ENCODE assay signal across 10 cellular contexts in genomic region chr4:102627831-102628523, GRCh38.
DNase-seq lines count a peak whose midpoint lies in the region; ATAC-seq and TF ChIP-seq lines count a peak whose summit lies in the region.
"Had no signal": no experiment of that assay in that cellular context is flagged by ENCODE, and none has a peak within 500 bp of the region (broad histone marks: within the 10 kb centered on the region; RNA-seq: fewer than 3 reads in every experiment).

No MANE protein-coding gene starts in this region.

- H3K36me3 Mint-ChIP-seq in activated T-helper 17 cell treated with anti-CD3 and anti-CD28 coated beads, Interleukin-2, amount 50 U/mL, for 72 hours (ENCODE audit: low read depth), result no peaks in the 10 kb centered on the region
- peaks cover 10% of the 10 kb centered on the region for H3K36me3 Mint-ChIP-seq in memory B cell

- peak; percentile 31 for DNase-seq in GM13976 (ENCODE audit: low spot score)
- no peak for DNase-seq in memory B cell (ENCODE audit: low spot score in 2 of 2)
- DNase-seq in islet precursor cell, result no peak
- DNase-seq in MM.1S, result no peak
- no peak for DNase-seq in SK-N-DZ (ENCODE audit: low spot score)
- DNase-seq: gastrocnemius medialis, NCI-H82 had no signal

- H2AFZ ChIP-seq in MM.1S (ENCODE audit: low read length), result no peak overlapping the region

- peak overlapping the region; percentile 85 for H3K27ac Mint-ChIP-seq in activated T-helper 17 cell treated with anti-CD3 and anti-CD28 coated beads, Interleukin-2, amount 50 U/mL, for 72 hours
- peak overlapping the region; percentile 21 for H3K27ac Mint-ChIP-seq in memory B cell

- no peaks in the 10 kb centered on the region for H3K79me2 ChIP-seq in MM.1S (ENCODE audit: low read length)

- H3K9ac ChIP-seq in MM.1S (ENCODE audit: low read length), result no peak overlapping the region

- no peaks in the 10 kb centered on the region for H3K27me3 Mint-ChIP-seq in activated T-helper 17 cell treated with anti-CD3 and anti-CD28 coated beads, Interleukin-2, amount 50 U/mL, for 72 hours
- no peaks in the 10 kb centered on the region for H3K27me3 Mint-ChIP-seq in memory B cell

- H3K4me1 Mint-ChIP-seq in activated T-helper 17 cell treated with anti-CD3 and anti-CD28 coated beads, Interleukin-2, amount 50 U/mL, for 72 hours, result peaks cover 55% of the 10 kb centered on the region
- peaks cover 6% of the 10 kb centered on the region for H3K4me1 Mint-ChIP-seq in memory B cell

- no peaks in the 10 kb centered on the region for H3F3A ChIP-seq in MM.1S (ENCODE audit: insufficient read depth, low read length)

- TF ChIP-seq CTCF in GM13976 (IDR thresholded peaks at IDR 0.05; ENCODE audit: borderline replicate concordance, control extremely low read depth, extremely low read depth, insufficient read depth, missing control alignments) (no peak), MM.1S (IDR thresholded peaks at IDR 0.05; ENCODE audit: low read length) (no peak)

- in situ Hi-C loops in GM13976 (cut with MboI; ENCODE audit: low sequenced_read_pairs, unreplicated experiment), result loop anchor here (5.0 kb wide), 2 partner anchors 374 to 469 kb away; partner anchors contain the start of gene BDH2

- H3K4me1 ChIP-seq in MM.1S (ENCODE audit: low read length), result peaks cover 5% of the 10 kb centered on the region; the same call in 1 of the 2 replicates

- no peak overlapping the region for H3K4me2 ChIP-seq in MM.1S (ENCODE audit: low read depth, low read length)

- ATAC-seq in HG02885 (IDR thresholded peaks at IDR 0.05; ENCODE audit: poor library complexity, unreplicated experiment) (peak; percentile 36), memory B cell (ENCODE audit: low read depth) (no peak)
- ATAC-seq in activated T-helper 17 cell treated with anti-CD3 and anti-CD28 coated beads, Interleukin-2, amount 50 U/mL, for 72 hours (replicated peaks), result peak; percentile 87
- ATAC-seq: gastrocnemius medialis had no signal

- H3K27me3 ChIP-seq in MM.1S (replicated peaks; ENCODE audit: insufficient read depth, low read length), result no peaks in the 10 kb centered on the region
- H3K27me3 ChIP-seq: gastrocnemius medialis, neutrophil had no signal

- H3K9me3 Mint-ChIP-seq in activated T-helper 17 cell treated with anti-CD3 and anti-CD28 coated beads, Interleukin-2, amount 50 U/mL, for 72 hours, result no peaks in the 10 kb centered on the region
- no peaks in the 10 kb centered on the region for H3K9me3 Mint-ChIP-seq in memory B cell

- H3K36me3 ChIP-seq in MM.1S (replicated peaks; ENCODE audit: insufficient read depth, low read length), result no peaks in the 10 kb centered on the region

- H3K4me3 ChIP-seq in MM.1S (ENCODE audit: low read length), result no peak overlapping the region
- H3K4me3 ChIP-seq: gastrocnemius medialis had no signal

- H3K4me3 Mint-ChIP-seq in activated T-helper 17 cell treated with anti-CD3 and anti-CD28 coated beads, Interleukin-2, amount 50 U/mL, for 72 hours, result peak overlapping the region; percentile 43
- H3K4me3 Mint-ChIP-seq in memory B cell, result no peak overlapping the region

- no peaks in the 10 kb centered on the region for H4K20me1 ChIP-seq in MM.1S (ENCODE audit: insufficient read depth, low read length)

- H3K9me2 ChIP-seq in MM.1S (replicated peaks; ENCODE audit: insufficient read depth, low read length), result no peaks in the 10 kb centered on the region

- H3K9me3 ChIP-seq in MM.1S (replicated peaks; ENCODE audit: insufficient read depth, low read length), result no peaks in the 10 kb centered on the region
- H3K9me3 ChIP-seq: gastrocnemius medialis, neutrophil had no signal

- H3K27ac ChIP-seq in MM.1S (ENCODE audit: low read length), result no peak overlapping the region
- H3K27ac ChIP-seq: gastrocnemius medialis, neutrophil had no signal
